In genomic region chr2:230664128-230664527, GRCh38 we compare ENCODE assay signal across 11 cellular contexts. TPM values are rescaled to one million over a fixed set of nuclear protein-coding genes. Genes with fewer than 3 reads are reported as not detected.
DNase-seq lines count a peak whose midpoint lies in the region; ATAC-seq and TF ChIP-seq lines count a peak whose summit lies in the region.
"Had no signal": no experiment of that assay in that cellular context is flagged by ENCODE, and none has a peak within 500 bp of the region (broad histone marks: within the 10 kb centered on the region; RNA-seq: fewer than 3 reads in every experiment).

No MANE protein-coding gene starts in this region.

- H2AFZ ChIP-seq in OCI-LY7 (ENCODE audit: low read length), result no peak overlapping the region

- POLR2A ChIA-PET in CD4-positive, alpha-beta T cell (lab: Charles Lee), result interaction anchor here (1.0 kb wide), 1 partner anchor 12 kb away, joined by 3 read pairs; no protein-coding TSS in a partner anchor
- POLR2A ChIA-PET in activated CD8-positive, alpha-beta T cell treated with anti-CD3 and anti-CD28 coated beads for 36 hours (lab: Charles Lee), result interaction anchor here (0.7 to 0.8 kb wide), 2 partner anchors 50 to 172 kb away, joined by 3 read pairs; no protein-coding TSS in a partner anchor
- POLR2A ChIA-PET in OCI-LY7 (lab: Charles Lee), result interaction anchor here (0.7 kb wide), 1 partner anchor 58 kb away, joined by 3 read pairs; no protein-coding TSS in a partner anchor

- TF ChIP-seq POLR2A in GM18951 (IDR thresholded peaks at IDR 0.05; ENCODE audit: extremely low read depth, insufficient read depth, insufficient read length) (peak; percentile 25), transverse colon (IDR thresholded peaks at IDR 0.05) (no peak)

- H3K9me3 Mint-ChIP-seq in CD4-positive, alpha-beta T cell, result no peaks in the 10 kb centered on the region
- H3K9me3 Mint-ChIP-seq in activated CD8-positive, alpha-beta T cell treated with anti-CD3 and anti-CD28 coated beads for 36 hours, result no peaks in the 10 kb centered on the region

- H3K4me1 Mint-ChIP-seq in CD4-positive, alpha-beta T cell (ENCODE audit: low read depth), result peaks cover 94% of the 10 kb centered on the region
- H3K4me1 Mint-ChIP-seq in activated CD8-positive, alpha-beta T cell treated with anti-CD3 and anti-CD28 coated beads for 36 hours (ENCODE audit: low read depth), result peaks cover 89% of the 10 kb centered on the region

- peaks cover 0 to 100% (median 11%) of the 10 kb centered on the region in 9 donors for H3K4me1 ChIP-seq in heart right ventricle
- H3K4me1 ChIP-seq in transverse colon, result peaks cover 0 to 32% (median 11%) of the 10 kb centered on the region in 4 donors
- H3K4me1 ChIP-seq in OCI-LY7 (ENCODE audit: insufficient read depth, low read length, poor library complexity, severe bottlenecking), result peaks cover 41% of the 10 kb centered on the region

- no peak overlapping the region for H3K4me2 ChIP-seq in OCI-LY7 (ENCODE audit: low read length)

- no TSS peak for BruUV-seq in OCI-LY7 (replicated peaks; lab: Mats Ljungman, UMichigan)

- no peak for TF ChIP-seq CTCF in CD4-positive, alpha-beta T cell (IDR thresholded peaks at IDR 0.05)
- no peak for TF ChIP-seq CTCF in activated CD8-positive, alpha-beta T cell treated with anti-CD3 and anti-CD28 coated beads for 36 hours (IDR thresholded peaks at IDR 0.05)
- TF ChIP-seq CTCF in heart right ventricle (IDR thresholded peaks at IDR 0.05) (no peak), transverse colon (IDR thresholded peaks at IDR 0.05) (no peak), OCI-LY7 (conservative IDR thresholded peaks at IDR 0.05; ENCODE audit: low read length) (no peak)

- H3K27ac ChIP-seq in CD4-positive, alpha-beta T cell (ENCODE audit: low read depth, low read length), result no peak overlapping the region
- H3K27ac ChIP-seq in heart right ventricle (peak overlapping the region in 1 of 10 donors; percentile 64), transverse colon (no peak overlapping the region), OCI-LY7 (ENCODE audit: low read depth, low read length, poor library complexity, severe bottlenecking) (no peak overlapping the region)
- H3K27ac ChIP-seq: colonic mucosa had no signal

- no peak for TF ChIP-seq EP300 in transverse colon (IDR thresholded peaks at IDR 0.05; ENCODE audit: low read depth)

- no peak for DNase-seq in CD4-positive, alpha-beta T cell
- peak; percentile 71 for DNase-seq in activated CD8-positive, alpha-beta T cell treated with anti-CD3 and anti-CD28 coated beads for 36 hours
- DNase-seq in heart right ventricle (peak; percentile 59 to 76), transverse colon (no peak), NCI-H345 treated with DMSO at 0.1 percent for 48 hours (lab: John Stamatoyannopoulos, UW; ENCODE audit: unreplicated experiment) (no peak), iPS-NIHi7 (ENCODE audit: extremely low spot score) (no peak), OCI-LY7 (ENCODE audit: low spot score) (no peak)
- DNase-seq: activated CD4-positive, CD25-positive, alpha-beta regulatory T cell; colonic mucosa; Kasumi-1 had no signal

- CTCF ChIA-PET in CD4-positive, alpha-beta T cell (lab: Charles Lee), result no interaction called here
- CTCF ChIA-PET in activated CD8-positive, alpha-beta T cell treated with anti-CD3 and anti-CD28 coated beads for 36 hours (lab: Charles Lee), result interaction anchor here (0.9 to 2.0 kb wide), 4 partner anchors 14 to 54 kb away, joined by 3 to 9 read pairs (median 4); partner anchors contain the start of gene CAB39
- CTCF ChIA-PET in OCI-LY7 (lab: Charles Lee; ENCODE audit: unreplicated experiment), result no interaction called here

- H3K9me2 ChIP-seq in OCI-LY7 (ENCODE audit: insufficient read depth, low read length), result no peaks in the 10 kb centered on the region

- in situ Hi-C loops in GM18951 (cut with MboI; ENCODE audit: low sequenced_read_pairs, unreplicated experiment) (no loop called here), transverse colon (cut with MboI; ENCODE audit: low pct_ligation_motif_present in 1 of 4, low pct_unique_long_range_greater_than_20kb in 1 of 4, low sequenced_read_pairs in 3 of 4) (no loop called here)

- H3K9me3 ChIP-seq in CD4-positive, alpha-beta T cell (ENCODE audit: control insufficient read depth, low read length), result no peaks in the 10 kb centered on the region
- no peaks in the 10 kb centered on the region for H3K9me3 ChIP-seq in heart right ventricle
- H3K9me3 ChIP-seq in transverse colon, result no peaks in the 10 kb centered on the region
- no peaks in the 10 kb centered on the region for H3K9me3 ChIP-seq in OCI-LY7 (ENCODE audit: low read length)
- H3K9me3 ChIP-seq: colonic mucosa had no signal

- H3K4me3 ChIP-seq in heart right ventricle, result no peak overlapping the region
- H3K4me3 ChIP-seq in transverse colon, result no peak overlapping the region
- no peak overlapping the region for H3K4me3 ChIP-seq in OCI-LY7 (ENCODE audit: low read depth, low read length, poor library complexity, severe bottlenecking)
- H3K4me3 ChIP-seq: colonic mucosa had no signal

- no peaks in the 10 kb centered on the region for H3K27me3 Mint-ChIP-seq in CD4-positive, alpha-beta T cell
- H3K27me3 Mint-ChIP-seq in activated CD8-positive, alpha-beta T cell treated with anti-CD3 and anti-CD28 coated beads for 36 hours, result no peaks in the 10 kb centered on the region

- no peaks in the 10 kb centered on the region for H3K27me3 ChIP-seq in CD4-positive, alpha-beta T cell (ENCODE audit: control insufficient read depth, insufficient read depth, low read length)
- H3K27me3 ChIP-seq in heart right ventricle (no peaks in the 10 kb centered on the region), transverse colon (no peaks in the 10 kb centered on the region)
- H3K27me3 ChIP-seq: colonic mucosa had no signal

- peak overlapping the region; percentile 90 for H3K27ac Mint-ChIP-seq in CD4-positive, alpha-beta T cell
- H3K27ac Mint-ChIP-seq in activated CD8-positive, alpha-beta T cell treated with anti-CD3 and anti-CD28 coated beads for 36 hours, result peak overlapping the region; percentile 97

- no peaks in the 10 kb centered on the region for H4K20me1 ChIP-seq in OCI-LY7 (ENCODE audit: insufficient read depth, low read length)

- H3K36me3 ChIP-seq in heart right ventricle (no peaks in the 10 kb centered on the region), transverse colon (no peaks in the 10 kb centered on the region), OCI-LY7 (ENCODE audit: insufficient read depth, low read length) (no peaks in the 10 kb centered on the region)
- H3K36me3 ChIP-seq: colonic mucosa had no signal

- no peak for ATAC-seq in CD4-positive, alpha-beta T cell (ENCODE audit: poor library complexity)
- ATAC-seq in activated CD8-positive, alpha-beta T cell treated with anti-CD3 and anti-CD28 coated beads for 36 hours, result no peak
- ATAC-seq in heart right ventricle, result peak in 7 of 8 donors; percentile 46 to 87 (median 72)

- WGBS in heart right ventricle, 2 donors, result 44 to 56% methylated on average over 4 of the region's 4 CpGs
- 60 to 80% methylated on average over 1 to 4 of the region's 4 CpGs for WGBS in transverse colon (ENCODE audit: low coverage in 1 of 2), 2 donors

- H3K4me3 Mint-ChIP-seq in CD4-positive, alpha-beta T cell, result peak overlapping the region; percentile 47
- H3K4me3 Mint-ChIP-seq in activated CD8-positive, alpha-beta T cell treated with anti-CD3 and anti-CD28 coated beads for 36 hours, result peak overlapping the region; percentile 2

- H3K36me3 Mint-ChIP-seq in CD4-positive, alpha-beta T cell (ENCODE audit: low read depth), result no peaks in the 10 kb centered on the region
- peaks cover 2% of the 10 kb centered on the region for H3K36me3 Mint-ChIP-seq in activated CD8-positive, alpha-beta T cell treated with anti-CD3 and anti-CD28 coated beads for 36 hours (ENCODE audit: low read depth)

- H3K79me2 ChIP-seq in OCI-LY7 (ENCODE audit: insufficient read depth, low read depth, low read length), result no peaks in the 10 kb centered on the region

- intact Hi-C loops in CD4-positive, alpha-beta T cell (cut with DNase I, micrococcal nuclease), result loop anchor here (5.0 kb wide), 3 partner anchors 48 to 133 kb away; partner anchors contain the start of gene CAB39 (in 2 of the 2)
- intact Hi-C loops in activated CD8-positive, alpha-beta T cell treated with anti-CD3 and anti-CD28 coated beads for 36 hours (cut with micrococcal nuclease), result no loop called here
- intact Hi-C loops in heart right ventricle (cut with DNase I), result loop anchor here in 1 of 10 donors (5.0 kb wide), 1 partner anchor 357 kb away; no protein-coding TSS in a partner anchor
- intact Hi-C loops in transverse colon (cut with DNase I; ENCODE audit: low total_unique reads), result no loop called here
- intact Hi-C loops in OCI-LY7 (cut with micrococcal nuclease; ENCODE audit: unreplicated experiment), result no loop called here

RNA-seq across cellular contexts. Expression of gene CAB39, which starts 48.5 kb away (rescaled TPM):
- total RNA-seq in CD4-positive, alpha-beta T cell, result 10 to 100 TPM; 44.8 to 45.3 TPM
- total RNA-seq in activated CD8-positive, alpha-beta T cell treated with anti-CD3 and anti-CD28 coated beads for 36 hours, result 100 to 1,000 TPM; 119 to 120 TPM
- total RNA-seq in heart right ventricle, result 10 to 100 TPM; 72.6 to 99.7 (median 91.1) TPM
- polyA plus RNA-seq in heart right ventricle, result 10 to 100 TPM; 17.3 to 26.2 TPM
- total RNA-seq in transverse colon, result 100 to 1,000 TPM in 3 of 4 donors, 10 to 100 TPM in 1; 67.3 to 137 (median 123) TPM
- total RNA-seq in OCI-LY7 (2014; rRNA removed; shearing (Covaris generic)), result 31.5 and 39.3 TPM in 2 replicates
- total RNA-seq in OCI-LY7 (2022), result 53.4 and 53.8 TPM in 2 replicates

Comparison
In these comparisons a context has a peak if more than half of its experiments do, and no peak if none do; other contexts are left out.
1. ATAC-seq: peak in heart right ventricle (7 of 8); none in CD4-positive, alpha-beta T cell (single experiment) and activated CD8-positive, alpha-beta T cell treated with anti-CD3 and anti-CD28 coated beads for 36 hours (single experiment).
2. DNase-seq: peak in activated CD8-positive, alpha-beta T cell treated with anti-CD3 and anti-CD28 coated beads for 36 hours (single experiment) and heart right ventricle (2 of 2); none in CD4-positive, alpha-beta T cell (0 of 10), transverse colon (single experiment), NCI-H345 treated with DMSO at 0.1 percent for 48 hours (single experiment), iPS-NIHi7 (single experiment) and OCI-LY7 (single experiment).
3. intact Hi-C loops: an anchor here in CD4-positive, alpha-beta T cell (5.0 kb wide); none called in activated CD8-positive, alpha-beta T cell treated with anti-CD3 and anti-CD28 coated beads for 36 hours, transverse colon and OCI-LY7.